ENCODE assay signal across 20 cellular contexts in the genomic region with DNA sequence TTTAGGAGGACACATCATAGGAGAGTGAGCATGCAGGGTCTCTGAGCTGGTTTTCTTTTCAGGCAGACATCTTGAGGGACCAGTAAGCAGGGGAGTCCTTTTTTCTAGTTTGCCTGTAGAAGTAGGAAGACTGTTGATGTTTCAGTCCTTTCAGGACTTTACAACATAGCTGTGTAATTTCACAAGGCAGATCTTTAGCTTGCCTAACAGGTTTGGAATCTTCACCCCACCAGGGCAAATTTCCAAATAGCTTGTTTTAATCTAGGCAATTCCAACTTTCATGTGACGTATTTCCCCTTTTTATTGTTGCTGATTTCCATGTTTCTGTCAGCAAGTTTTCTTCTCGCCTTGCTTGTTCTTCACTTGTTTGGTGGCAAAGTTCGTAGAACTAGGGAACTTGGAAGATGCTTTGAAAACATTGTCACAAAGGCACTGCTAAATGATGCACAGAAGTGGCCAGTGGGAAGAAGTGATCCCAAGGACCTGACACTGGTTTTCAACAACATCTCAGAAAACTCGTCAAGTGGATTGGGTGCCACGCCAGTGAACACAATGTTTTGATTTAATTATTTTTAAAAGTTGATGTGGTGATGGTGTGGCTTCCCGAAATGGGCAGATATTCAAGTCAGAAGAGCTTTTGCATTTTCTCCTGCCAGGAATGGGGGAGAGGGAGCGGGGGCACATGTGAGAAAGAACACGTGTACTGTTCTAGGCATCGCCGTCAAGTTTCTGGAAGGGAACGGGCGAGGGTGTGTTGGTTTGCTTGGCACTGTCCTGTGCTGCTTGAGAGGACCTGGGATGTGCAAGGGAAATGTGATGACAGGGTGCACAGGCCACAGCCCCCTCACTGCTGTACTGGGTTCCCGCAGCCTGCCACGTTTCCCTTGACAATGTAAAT.
DNase-seq lines count a peak whose midpoint lies in the region; ATAC-seq and TF ChIP-seq lines count a peak whose summit lies in the region.
"Had no signal": no experiment of that assay in that cellular context is flagged by ENCODE, and none has a peak within 500 bp of the region (broad histone marks: within the 10 kb centered on the region; RNA-seq: fewer than 3 reads in every experiment).

No MANE protein-coding gene starts in this region.

- peak overlapping the region; percentile 21; the same call in 1 of the 2 replicates for H3K27ac ChIP-seq in VCaP
- no peak overlapping the region for H3K27ac ChIP-seq in mesenchymal stem cell (ENCODE audit: low read length, poor library complexity, severe bottlenecking)
- H3K27ac ChIP-seq: BLaER1 treated with 17β-estradiol and CSF1 and Interleukin-3, amounts not matched to agents 10 nM and 100 nM had no signal

- H2AK5ac ChIP-seq in mesenchymal stem cell (ENCODE audit: low read length, severe bottlenecking) = no peak overlapping the region

- H3K27me3 ChIP-seq in mesenchymal stem cell (ENCODE audit: control insufficient read depth in 1 of 2, insufficient read depth in 1 of 2, low read length in 2 of 2) = no peaks in the 10 kb centered on the region
- H3K27me3 ChIP-seq: BLaER1 treated with 17β-estradiol and CSF1 and Interleukin-3, amounts not matched to agents 10 nM and 100 nM had no signal

- no peak overlapping the region for H4K8ac ChIP-seq in mesenchymal stem cell (ENCODE audit: low read length)

- no peak overlapping the region for H2BK120ac ChIP-seq in mesenchymal stem cell (ENCODE audit: low read depth, low read length)

- H4K91ac ChIP-seq in mesenchymal stem cell (ENCODE audit: low read length) = peak overlapping the region; percentile 39

- H2BK15ac ChIP-seq in mesenchymal stem cell (ENCODE audit: low read depth, poor library complexity, severe bottlenecking) = no peak overlapping the region

- peaks cover 5% of the 10 kb centered on the region for H3K9me3 ChIP-seq in mesenchymal stem cell (ENCODE audit: control insufficient read depth, low read length)
- H3K9me3 ChIP-seq: BLaER1 treated with 17β-estradiol and CSF1 and Interleukin-3, amounts not matched to agents 10 nM and 100 nM had no signal

- no peak overlapping the region for H2BK12ac ChIP-seq in mesenchymal stem cell (ENCODE audit: low read length in 2 of 2)

- TF ChIP-seq CTCF in VCaP (conservative IDR thresholded peaks at IDR 0.05) (no peak), fibroblast of pulmonary artery (IDR thresholded peaks at IDR 0.05; ENCODE audit: low read length, missing control alignments) (no peak)

- no peak overlapping the region for H3K23ac ChIP-seq in mesenchymal stem cell (ENCODE audit: low read length in 2 of 2)

- H3K4me3 ChIP-seq in fibroblast of pulmonary artery (replicated peaks; ENCODE audit: low read depth, low read length) (no peak overlapping the region), mesenchymal stem cell (ENCODE audit: insufficient read depth in 1 of 2, low read depth in 1 of 2, low read length in 2 of 2) (no peak overlapping the region)
- H3K4me3 ChIP-seq: BLaER1 treated with 17β-estradiol and CSF1 and Interleukin-3, amounts not matched to agents 10 nM and 100 nM had no signal

- no peak for ATAC-seq in GM18519 (IDR thresholded peaks at IDR 0.05; ENCODE audit: low FRiP score, unreplicated experiment)
- ATAC-seq in SK-N-SH treated with all-trans-retinoic acid at 6 μM for 48 hours = no peak
- ATAC-seq: CD8-positive, alpha-beta T cell had no signal

- 86% methylated on average over 14 of the region's 14 CpGs for WGBS in mesenchymal stem cell

- H3K14ac ChIP-seq in mesenchymal stem cell (ENCODE audit: low read length in 2 of 2) = no peak overlapping the region

- H3K4me1 ChIP-seq in mesenchymal stem cell (ENCODE audit: control insufficient read depth, insufficient read depth, low read depth, low read length) = no peaks in the 10 kb centered on the region

- no peak overlapping the region for H3K4me2 ChIP-seq in mesenchymal stem cell (ENCODE audit: low read length, poor library complexity, severe bottlenecking)
- H3K4me2 ChIP-seq: BLaER1 treated with 17β-estradiol and CSF1 and Interleukin-3, amounts not matched to agents 10 nM and 100 nM had no signal

- H2BK5ac ChIP-seq in mesenchymal stem cell (ENCODE audit: low read depth, low read length, poor library complexity, severe bottlenecking) = no peak overlapping the region

- H3K4ac ChIP-seq in mesenchymal stem cell (ENCODE audit: low read depth in 1 of 2, low read length in 2 of 2) = no peak overlapping the region

- H3K9ac ChIP-seq in mesenchymal stem cell (ENCODE audit: low read length) = no peak overlapping the region
- H3K9ac ChIP-seq: BLaER1 treated with 17β-estradiol and CSF1 and Interleukin-3, amounts not matched to agents 10 nM and 100 nM had no signal

- DNase-seq in Ammon's horn (ENCODE audit: low spot score) = peak; percentile 24
- peak; percentile 63 for DNase-seq in fibroblast of pulmonary artery (ENCODE audit: low read depth)
- DNase-seq in mesenchymal stem cell = no peak
- no peak for DNase-seq in islet precursor cell
- DNase-seq: CD8-positive, alpha-beta T cell; DMS79; H7; HFFc6; KG1; MV-4-11; NCI-H1417 treated with DMSO at 0.1 percent for 48 hours; NCI-H187 treated with DMSO at 0.1 percent for 48 hours; NCI-H226; NCI-H524; NCI-H82; SIG-M5 had no signal

- no peak overlapping the region for H3K18ac ChIP-seq in mesenchymal stem cell (ENCODE audit: low read depth in 1 of 2, low read length in 2 of 2)

- no peaks in the 10 kb centered on the region for H3K36me3 ChIP-seq in mesenchymal stem cell (ENCODE audit: control insufficient read depth in 1 of 2, insufficient read depth in 2 of 2, low read depth in 1 of 2, low read length in 2 of 2)
- H3K36me3 ChIP-seq: BLaER1 treated with 17β-estradiol and CSF1 and Interleukin-3, amounts not matched to agents 10 nM and 100 nM had no signal

- H2AFZ ChIP-seq in mesenchymal stem cell (ENCODE audit: low read depth, low read length) = no peak overlapping the region

- H3K79me1 ChIP-seq in mesenchymal stem cell (replicated peaks; ENCODE audit: low read length, poor library complexity, severe bottlenecking) = no peaks in the 10 kb centered on the region

TF ChIP-seq in SK-N-SH treated with all-trans-retinoic acid at 6 μM for 48 hours, 23 proteins besides CTCF, POLR2A, EP300 and RAD21 (continues in another document):
- TF ChIP-seq ESRRG (CRISPR knock-in tag; IDR thresholded peaks at IDR 0.05) = no peak
- TF ChIP-seq, protein P1, sequence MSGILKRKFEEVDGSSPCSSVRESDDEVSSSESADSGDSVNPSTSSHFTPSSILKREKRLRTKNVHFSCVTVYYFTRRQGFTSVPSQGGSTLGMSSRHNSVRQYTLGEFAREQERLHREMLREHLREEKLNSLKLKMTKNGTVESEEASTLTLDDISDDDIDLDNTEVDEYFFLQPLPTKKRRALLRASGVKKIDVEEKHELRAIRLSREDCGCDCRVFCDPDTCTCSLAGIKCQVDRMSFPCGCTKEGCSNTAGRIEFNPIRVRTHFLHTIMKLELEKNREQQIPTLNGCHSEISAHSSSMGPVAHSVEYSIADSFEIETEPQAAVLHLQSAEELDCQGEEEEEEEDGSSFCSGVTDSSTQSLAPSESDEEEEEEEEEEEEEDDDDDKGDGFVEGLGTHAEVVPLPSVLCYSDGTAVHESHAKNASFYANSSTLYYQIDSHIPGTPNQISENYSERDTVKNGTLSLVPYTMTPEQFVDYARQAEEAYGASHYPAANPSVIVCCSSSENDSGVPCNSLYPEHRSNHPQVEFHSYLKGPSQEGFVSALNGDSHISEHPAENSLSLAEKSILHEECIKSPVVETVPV (CRISPR knock-in tag; IDR thresholded peaks at IDR 0.05) = no peak
- no peak for TF ChIP-seq TCF4 (CRISPR knock-in tag; IDR thresholded peaks at IDR 0.05; ENCODE audit: borderline replicate concordance)
- TF ChIP-seq SNAI2 (CRISPR knock-in tag; IDR thresholded peaks at IDR 0.05) = no peak
- no peak for TF ChIP-seq CSDC2 (CRISPR knock-in tag; IDR thresholded peaks at IDR 0.05)
- no peak for TF ChIP-seq GLIS3 (CRISPR knock-in tag; IDR thresholded peaks at IDR 0.05)
- TF ChIP-seq OSR1 (CRISPR knock-in tag; IDR thresholded peaks at IDR 0.05) = no peak
- TF ChIP-seq, protein P2, sequence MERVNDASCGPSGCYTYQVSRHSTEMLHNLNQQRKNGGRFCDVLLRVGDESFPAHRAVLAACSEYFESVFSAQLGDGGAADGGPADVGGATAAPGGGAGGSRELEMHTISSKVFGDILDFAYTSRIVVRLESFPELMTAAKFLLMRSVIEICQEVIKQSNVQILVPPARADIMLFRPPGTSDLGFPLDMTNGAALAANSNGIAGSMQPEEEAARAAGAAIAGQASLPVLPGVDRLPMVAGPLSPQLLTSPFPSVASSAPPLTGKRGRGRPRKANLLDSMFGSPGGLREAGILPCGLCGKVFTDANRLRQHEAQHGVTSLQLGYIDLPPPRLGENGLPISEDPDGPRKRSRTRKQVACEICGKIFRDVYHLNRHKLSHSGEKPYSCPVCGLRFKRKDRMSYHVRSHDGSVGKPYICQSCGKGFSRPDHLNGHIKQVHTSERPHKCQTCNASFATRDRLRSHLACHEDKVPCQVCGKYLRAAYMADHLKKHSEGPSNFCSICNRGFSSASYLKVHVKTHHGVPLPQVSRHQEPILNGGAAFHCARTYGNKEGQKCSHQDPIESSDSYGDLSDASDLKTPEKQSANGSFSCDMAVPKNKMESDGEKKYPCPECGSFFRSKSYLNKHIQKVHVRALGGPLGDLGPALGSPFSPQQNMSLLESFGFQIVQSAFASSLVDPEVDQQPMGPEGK (CRISPR knock-in tag; IDR thresholded peaks at IDR 0.05; ENCODE audit: borderline replicate concordance) = no peak
- TF ChIP-seq, protein P3, sequence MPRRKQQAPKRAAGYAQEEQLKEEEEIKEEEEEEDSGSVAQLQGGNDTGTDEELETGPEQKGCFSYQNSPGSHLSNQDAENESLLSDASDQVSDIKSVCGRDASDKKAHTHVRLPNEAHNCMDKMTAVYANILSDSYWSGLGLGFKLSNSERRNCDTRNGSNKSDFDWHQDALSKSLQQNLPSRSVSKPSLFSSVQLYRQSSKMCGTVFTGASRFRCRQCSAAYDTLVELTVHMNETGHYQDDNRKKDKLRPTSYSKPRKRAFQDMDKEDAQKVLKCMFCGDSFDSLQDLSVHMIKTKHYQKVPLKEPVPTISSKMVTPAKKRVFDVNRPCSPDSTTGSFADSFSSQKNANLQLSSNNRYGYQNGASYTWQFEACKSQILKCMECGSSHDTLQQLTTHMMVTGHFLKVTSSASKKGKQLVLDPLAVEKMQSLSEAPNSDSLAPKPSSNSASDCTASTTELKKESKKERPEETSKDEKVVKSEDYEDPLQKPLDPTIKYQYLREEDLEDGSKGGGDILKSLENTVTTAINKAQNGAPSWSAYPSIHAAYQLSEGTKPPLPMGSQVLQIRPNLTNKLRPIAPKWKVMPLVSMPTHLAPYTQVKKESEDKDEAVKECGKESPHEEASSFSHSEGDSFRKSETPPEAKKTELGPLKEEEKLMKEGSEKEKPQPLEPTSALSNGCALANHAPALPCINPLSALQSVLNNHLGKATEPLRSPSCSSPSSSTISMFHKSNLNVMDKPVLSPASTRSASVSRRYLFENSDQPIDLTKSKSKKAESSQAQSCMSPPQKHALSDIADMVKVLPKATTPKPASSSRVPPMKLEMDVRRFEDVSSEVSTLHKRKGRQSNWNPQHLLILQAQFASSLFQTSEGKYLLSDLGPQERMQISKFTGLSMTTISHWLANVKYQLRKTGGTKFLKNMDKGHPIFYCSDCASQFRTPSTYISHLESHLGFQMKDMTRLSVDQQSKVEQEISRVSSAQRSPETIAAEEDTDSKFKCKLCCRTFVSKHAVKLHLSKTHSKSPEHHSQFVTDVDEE (CRISPR knock-in tag; IDR thresholded peaks at IDR 0.05) = no peak
- no peak for TF ChIP-seq ZFP3 (CRISPR knock-in tag; IDR thresholded peaks at IDR 0.05)

Comparison
In these comparisons a context has a peak if more than half of its experiments do, and no peak if none do; other contexts are left out.
1. DNase-seq: peak in Ammon's horn (single experiment) and fibroblast of pulmonary artery (single experiment); none in mesenchymal stem cell (single experiment) and islet precursor cell (single experiment).